1 cellular context compared by ENCODE assay signal in genomic region chr20:544153-544725, GRCh38.
TF ChIP-seq lines count a peak whose summit lies in the region.

No MANE protein-coding gene starts in this region.

TF ChIP-seq in GM12878, 131 proteins besides CTCF, POLR2A, EP300 and RAD21:
- TF ChIP-seq MLLT1 (IDR thresholded peaks at IDR 0.05) (no peak), CREB1 (IDR thresholded peaks at IDR 0.05; ENCODE audit: low read depth) (no peak), CHD2 (IDR thresholded peaks at IDR 0.05; ENCODE audit: borderline replicate concordance, low read depth, low read length) (no peak), IKZF1 (conservative IDR thresholded peaks at IDR 0.05) (0 out of 2 replicates have a peak, but pooled peaks have one; percentile 3), BCLAF1 (IDR thresholded peaks at IDR 0.05) (no peak), PAX8 (IDR thresholded peaks at IDR 0.05) (no peak), CEBPZ (IDR thresholded peaks at IDR 0.05; ENCODE audit: low read depth, low read length) (no peak), RCOR1 (conservative IDR thresholded peaks at IDR 0.05; ENCODE audit: low read depth, low read length) (no peak), YY1 (IDR thresholded peaks at IDR 0.05; ENCODE audit: low read depth, low read length) (no peak), BACH1 (IDR thresholded peaks at IDR 0.05; ENCODE audit: borderline replicate concordance) (no peak), SMC3 (IDR thresholded peaks at IDR 0.05; ENCODE audit: borderline replicate concordance, low read length) (0 out of 2 replicates have a peak, but pooled peaks have one; percentile 4), ATF2 (IDR thresholded peaks at IDR 0.05; ENCODE audit: low read length) (no peak), ESRRA (IDR thresholded peaks at IDR 0.05; ENCODE audit: low read length) (0 out of 2 replicates have a peak, but pooled peaks have one; percentile 72), SIX5 (IDR thresholded peaks at IDR 0.05; ENCODE audit: low read depth, low read length, severe bottlenecking) (peak; percentile 4), RAD51 (IDR thresholded peaks at IDR 0.05) (peak; percentile 1; the same call in 1 of the 2 replicates), NR2C1 (IDR thresholded peaks at IDR 0.05) (0 out of 2 replicates have a peak, but pooled peaks have one; percentile 1), CBX5 (IDR thresholded peaks at IDR 0.05; ENCODE audit: low read depth) (no peak), USF2 (IDR thresholded peaks at IDR 0.05; ENCODE audit: borderline replicate concordance, low read depth, low read length) (no peak), TARDBP (IDR thresholded peaks at IDR 0.05; ENCODE audit: borderline replicate concordance) (0 out of 2 replicates have a peak, but pooled peaks have one; percentile 35), IRF3 (IDR thresholded peaks at IDR 0.05) (no peak), KAT2A (conservative IDR thresholded peaks at IDR 0.05; ENCODE audit: control insufficient read depth, low read depth, low read length) (no peak)
